In the genomic region with DNA sequence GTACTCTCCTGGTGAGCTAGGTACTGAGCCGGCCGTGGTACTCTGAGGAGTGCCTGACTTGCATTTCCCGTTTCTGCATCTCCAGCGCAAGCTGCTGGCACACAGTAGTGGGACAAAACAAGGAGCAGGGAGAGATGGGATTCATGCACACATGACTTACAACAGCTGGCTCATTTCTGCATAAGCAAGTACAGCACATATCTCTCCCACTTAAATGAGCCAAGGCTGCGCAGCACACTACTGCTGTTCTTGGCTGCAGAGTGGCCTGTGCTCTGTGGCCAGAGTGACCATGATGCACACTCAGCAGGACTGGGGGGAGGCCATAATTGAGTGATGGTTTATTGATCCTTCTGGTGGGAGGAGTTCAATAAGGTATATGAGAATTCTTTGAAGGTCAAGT, we compare ENCODE assay signal across 18 cellular contexts. TPM values are rescaled to one million over a fixed set of nuclear protein-coding genes. Genes with fewer than 3 reads are reported as not detected.
A peak's percentile ranks its signal among the peaks of the same experiment; 100 is the strongest.
DNase-seq lines count a peak whose midpoint lies in the region; ATAC-seq and TF ChIP-seq lines count a peak whose summit lies in the region.
"Had no signal": no experiment of that assay in that cellular context is flagged by ENCODE, and none has a peak within 500 bp of the region (broad histone marks: within the 10 kb centered on the region; RNA-seq: fewer than 3 reads in every experiment).

No MANE protein-coding gene starts in this region.

- no peak overlapping the region for H3K4me3 Mint-ChIP-seq in CD4-positive, alpha-beta memory T cell
- H3K4me3 Mint-ChIP-seq: CD14-positive monocyte, GM23338, IgD-negative memory B cell had no signal

- DNase-seq in Right ventricle myocardium inferior (ENCODE audit: missing footprints) (no peak), right atrium auricular region (ENCODE audit: low spot score) (no peak), left ventricle myocardium inferior (peak; percentile 30), mucosa of descending colon (peak in 2 of 3 donors; percentile 25 to 38), SJCRH30 (no peak), hepatocyte (ENCODE audit: low spot score) (no peak), OCI-M2 (lab: John Stamatoyannopoulos, UW; ENCODE audit: unreplicated experiment) (no peak)
- no peak for DNase-seq in CD4-positive, alpha-beta memory T cell
- DNase-seq: DMS79 treated with DMSO at 0.1 percent for 48 hours, HCEC 1CT, Karpas-422, NCI-H1048, NCI-H1436 treated with DMSO at 0.1 percent for 48 hours, NCI-H2081 treated with DMSO at 0.1 percent for 48 hours had no signal

- peaks cover 3 to 5% of the 10 kb centered on the region in 2 donors for H3K27me3 Mint-ChIP-seq in CD4-positive, alpha-beta memory T cell

- H3K9me3 Mint-ChIP-seq in CD4-positive, alpha-beta memory T cell, result no peaks in the 10 kb centered on the region

- H3K36me3 Mint-ChIP-seq in CD4-positive, alpha-beta memory T cell, result no peaks in the 10 kb centered on the region
- H3K36me3 Mint-ChIP-seq: CD14-positive monocyte, IgD-negative memory B cell had no signal

- H3K4me1 ChIP-seq in right atrium auricular region (peaks cover 0 to 6% of the 10 kb centered on the region in 2 donors), left ventricle myocardium inferior (peaks cover 17% of the 10 kb centered on the region), mucosa of descending colon (ENCODE audit: low read depth) (no peaks in the 10 kb centered on the region), SJCRH30 (no peaks in the 10 kb centered on the region), hepatocyte (ENCODE audit: insufficient read depth) (no peaks in the 10 kb centered on the region)
- H3K4me1 ChIP-seq in CD4-positive, alpha-beta memory T cell (ENCODE audit: insufficient read depth, low read length), result no peaks in the 10 kb centered on the region

- H3K79me2 ChIP-seq in hepatocyte, result no peaks in the 10 kb centered on the region

- H3K9me2 ChIP-seq in hepatocyte (replicated peaks; ENCODE audit: insufficient read depth), result no peaks in the 10 kb centered on the region

- 93% methylated on average over 5 of the region's 5 CpGs for WGBS in hepatocyte (ENCODE audit: low lambda C conversion rate, missing lambda C conversion rate)

- intact Hi-C loops in Right ventricle myocardium inferior (cut with DNase I) (loop anchor here (5.0 kb wide), 1 partner anchor 141 kb away; the partner anchor contains the start of gene CEMIP), left ventricle myocardium inferior (cut with micrococcal nuclease) (no loop called here), mucosa of descending colon (cut with DNase I, micrococcal nuclease) (no loop called here)
- intact Hi-C loops in CD4-positive, alpha-beta memory T cell (cut with micrococcal nuclease), result no loop called here

- POLR2A ChIA-PET in CD4-positive, alpha-beta memory T cell (lab: Charles Lee; ENCODE audit: partially characterized antibody), result no interaction called here

- TF ChIP-seq CTCF in right atrium auricular region (IDR thresholded peaks at IDR 0.05), result no peak
- no peak for TF ChIP-seq CTCF in left ventricle myocardium inferior (IDR thresholded peaks at IDR 0.05; ENCODE audit: borderline replicate concordance)
- TF ChIP-seq CTCF in mucosa of descending colon (IDR thresholded peaks at IDR 0.05), result no peak
- TF ChIP-seq CTCF in hepatocyte (IDR thresholded peaks at IDR 0.05; ENCODE audit: poor library complexity), result no peak

- no peaks in the 10 kb centered on the region for H4K20me1 ChIP-seq in hepatocyte (ENCODE audit: insufficient read depth, poor library complexity, severe bottlenecking)

- H3K9me3 ChIP-seq in right atrium auricular region (peaks cover 0 to 5% of the 10 kb centered on the region in 2 donors), left ventricle myocardium inferior (replicated peaks) (peaks cover 9% of the 10 kb centered on the region), mucosa of descending colon (peaks cover 2% of the 10 kb centered on the region), SJCRH30 (replicated peaks) (no peaks in the 10 kb centered on the region), hepatocyte (ENCODE audit: low read depth) (no peaks in the 10 kb centered on the region)
- H3K9me3 ChIP-seq in CD4-positive, alpha-beta memory T cell (ENCODE audit: control insufficient read depth in 1 of 2, low read length in 2 of 2), result no peaks in the 10 kb centered on the region

- no peak overlapping the region for H3K27ac Mint-ChIP-seq in CD4-positive, alpha-beta memory T cell
- H3K27ac Mint-ChIP-seq: CD14-positive monocyte, GM23338, IgD-negative memory B cell had no signal

- no peaks in the 10 kb centered on the region for H3K4me1 Mint-ChIP-seq in CD4-positive, alpha-beta memory T cell
- H3K4me1 Mint-ChIP-seq: GM23338, IgD-negative memory B cell had no signal

- no peak overlapping the region for H2AFZ ChIP-seq in hepatocyte

- H3K27me3 ChIP-seq in right atrium auricular region (no peaks in the 10 kb centered on the region), left ventricle myocardium inferior (ENCODE audit: low read depth) (no peaks in the 10 kb centered on the region), SJCRH30 (no peaks in the 10 kb centered on the region; the same call in 1 of the 2 replicates), hepatocyte (no peaks in the 10 kb centered on the region)
- no peaks in the 10 kb centered on the region for H3K27me3 ChIP-seq in CD4-positive, alpha-beta memory T cell (ENCODE audit: insufficient read depth, low read length)

- H3K4me3 ChIP-seq in right atrium auricular region (no peak overlapping the region), left ventricle myocardium inferior (no peak overlapping the region), mucosa of descending colon (no peak overlapping the region), SJCRH30 (no peak overlapping the region), hepatocyte (no peak overlapping the region)
- no peak overlapping the region for H3K4me3 ChIP-seq in CD4-positive, alpha-beta memory T cell (ENCODE audit: low read length in 2 of 2)
- H3K4me3 ChIP-seq: GM23338 had no signal

- H3K36me3 ChIP-seq in right atrium auricular region (no peaks in the 10 kb centered on the region), left ventricle myocardium inferior (no peaks in the 10 kb centered on the region), mucosa of descending colon (ENCODE audit: low read depth) (no peaks in the 10 kb centered on the region), SJCRH30 (no peaks in the 10 kb centered on the region), hepatocyte (replicated peaks; ENCODE audit: insufficient read depth, low read depth) (no peaks in the 10 kb centered on the region)
- H3K36me3 ChIP-seq in CD4-positive, alpha-beta memory T cell (ENCODE audit: insufficient read depth, low read length), result no peaks in the 10 kb centered on the region

- H3K27ac ChIP-seq in right atrium auricular region (no peak overlapping the region), left ventricle myocardium inferior (replicated peaks) (no peak overlapping the region), SJCRH30 (no peak overlapping the region), hepatocyte (no peak overlapping the region)
- H3K27ac ChIP-seq in CD4-positive, alpha-beta memory T cell (ENCODE audit: low read depth, low read length), result no peak overlapping the region
- H3K27ac ChIP-seq: 22Rv1 had no signal

- CTCF ChIA-PET in CD4-positive, alpha-beta memory T cell (lab: Charles Lee; ENCODE audit: partially characterized antibody), result no interaction called here

- peak; percentile 94 for ATAC-seq in Right ventricle myocardium inferior
- ATAC-seq in mucosa of descending colon, result peak; percentile 44

- H3K4me2 ChIP-seq in hepatocyte, result no peak overlapping the region
- H3K4me2 ChIP-seq: GM23338 had no signal

RNA-seq across cellular contexts. Expression of gene ABHD17C, which starts 59.2 kb away (rescaled TPM):
- total RNA-seq in Right ventricle myocardium inferior (7.5 TPM), right atrium auricular region (1 to 10 TPM; 1.0 to 1.7 TPM), left ventricle myocardium inferior (5.9 TPM), mucosa of descending colon (100 to 1,000 TPM in 2 of 3 donors, 10 to 100 TPM in 1; 84.4 to 192 (median 157) TPM), hepatocyte (19.3 and 21.9 TPM in 2 replicates)
- total RNA-seq in SJCRH30 (2014; rRNA removed; shearing (Covaris generic)), result 4.4 and 5.6 TPM in 2 replicates
- 22.5 and 32.4 TPM in 2 replicates for polyA plus RNA-seq in hepatocyte
- 1 to 10 TPM; 3.6 to 3.8 TPM for total RNA-seq in CD4-positive, alpha-beta memory T cell
- 1 to 10 TPM in 1 of 2 donors, under 1 TPM in 1; 0.32 to 3.1 TPM for polyA plus RNA-seq in CD4-positive, alpha-beta memory T cell

Comparison
In these comparisons a context has a peak if more than half of its experiments do, and no peak if none do; other contexts are left out.
1. DNase-seq: peak in left ventricle myocardium inferior (single experiment) and mucosa of descending colon (2 of 3); none in Right ventricle myocardium inferior (single experiment), right atrium auricular region (single experiment), SJCRH30 (0 of 2), hepatocyte (single experiment), OCI-M2 (single experiment) and CD4-positive, alpha-beta memory T cell (0 of 5).